ENCODE assay signal across 9 cellular contexts in genomic region chr17:32496348-32497078, GRCh38. TPM values are rescaled to one million over a fixed set of nuclear protein-coding genes. Genes with fewer than 3 reads are reported as not detected.
DNase-seq lines count a peak whose midpoint lies in the region; ATAC-seq and TF ChIP-seq lines count a peak whose summit lies in the region.
"Had no signal": no experiment of that assay in that cellular context is flagged by ENCODE, and none has a peak within 500 bp of the region (broad histone marks: within the 10 kb centered on the region; RNA-seq: fewer than 3 reads in every experiment).

No MANE protein-coding gene starts in this region.

- H3K9me3 ChIP-seq in cardiac muscle cell (ENCODE audit: low read depth), result no peaks in the 10 kb centered on the region
- no peaks in the 10 kb centered on the region for H3K9me3 ChIP-seq in tibial artery

- H3K4me3 Mint-ChIP-seq in activated CD4-positive, alpha-beta memory T cell treated with anti-CD3 and anti-CD28 coated beads for 36 hours, result peak overlapping the region; percentile 32
- H3K4me3 Mint-ChIP-seq in activated CD4-positive, alpha-beta memory T cell treated with anti-CD3 and anti-CD28 coated beads, Interleukin-2, amount 10 ng/mL, durations not matched to agents 7 days and 5 days, result no peak overlapping the region
- H3K4me3 Mint-ChIP-seq: activated CD8-positive, alpha-beta memory T cell treated with anti-CD3 and anti-CD28 coated beads, Interleukin-2, amount 10 ng/mL, durations not matched to agents 7 days and 5 days had no signal

- DNase-seq in activated CD4-positive, alpha-beta memory T cell treated with anti-CD3 and anti-CD28 coated beads for 36 hours, result no peak
- no peak for DNase-seq in activated CD4-positive, alpha-beta memory T cell treated with anti-CD3 and anti-CD28 coated beads, Interleukin-2, amount 10 ng/mL, durations not matched to agents 7 days and 5 days
- DNase-seq in T1000 (lab: John Stamatoyannopoulos, UW) (peak; percentile 85), cardiac muscle cell (ENCODE audit: low read depth in 1 of 2, low spot score in 1 of 2) (peak; percentile 31 to 57), tibial artery (peak in 1 of 2 donors; percentile 84), NAMALWA (ENCODE audit: low spot score) (no peak)
- no peak for DNase-seq in activated CD4-positive, alpha-beta T cell treated with anti-CD3 and anti-CD28 coated beads for 48 hours
- DNase-seq: activated CD8-positive, alpha-beta memory T cell treated with anti-CD3 and anti-CD28 coated beads, Interleukin-2, amount 10 ng/mL, durations not matched to agents 7 days and 5 days had no signal

- H3K9me3 Mint-ChIP-seq in activated CD4-positive, alpha-beta memory T cell treated with anti-CD3 and anti-CD28 coated beads for 36 hours, result no peaks in the 10 kb centered on the region
- H3K9me3 Mint-ChIP-seq in activated CD4-positive, alpha-beta memory T cell treated with anti-CD3 and anti-CD28 coated beads, Interleukin-2, amount 10 ng/mL, durations not matched to agents 7 days and 5 days, result no peaks in the 10 kb centered on the region

- H3K4me1 ChIP-seq in cardiac muscle cell (ENCODE audit: low read depth), result peaks cover 27% of the 10 kb centered on the region
- peaks cover 0 to 45% (median 30%) of the 10 kb centered on the region in 4 donors for H3K4me1 ChIP-seq in tibial artery

- no peaks in the 10 kb centered on the region for H3K27me3 ChIP-seq in cardiac muscle cell
- H3K27me3 ChIP-seq in tibial artery, result no peaks in the 10 kb centered on the region

- no peaks in the 10 kb centered on the region for H3K27me3 Mint-ChIP-seq in activated CD4-positive, alpha-beta memory T cell treated with anti-CD3 and anti-CD28 coated beads for 36 hours
- no peaks in the 10 kb centered on the region for H3K27me3 Mint-ChIP-seq in activated CD4-positive, alpha-beta memory T cell treated with anti-CD3 and anti-CD28 coated beads, Interleukin-2, amount 10 ng/mL, durations not matched to agents 7 days and 5 days
- H3K27me3 Mint-ChIP-seq: activated CD8-positive, alpha-beta memory T cell treated with anti-CD3 and anti-CD28 coated beads, Interleukin-2, amount 10 ng/mL, durations not matched to agents 7 days and 5 days had no signal

- H3K36me3 ChIP-seq in cardiac muscle cell (no peaks in the 10 kb centered on the region), tibial artery (peaks cover 14 to 42% (median 26%) of the 10 kb centered on the region in 3 donors)

- intact Hi-C loops in activated CD4-positive, alpha-beta memory T cell treated with anti-CD3 and anti-CD28 coated beads for 36 hours (cut with micrococcal nuclease), result no loop called here
- intact Hi-C loops in tibial artery (cut with DNase I; ENCODE audit: low total_unique reads), result no loop called here

- H3K27ac ChIP-seq in cardiac muscle cell (peak overlapping the region; percentile 81), tibial artery (peak overlapping the region; percentile 72 to 76)

- POLR2A ChIA-PET in activated CD4-positive, alpha-beta memory T cell treated with anti-CD3 and anti-CD28 coated beads for 36 hours (lab: Charles Lee), result no interaction called here
- POLR2A ChIA-PET in activated CD4-positive, alpha-beta memory T cell treated with anti-CD3 and anti-CD28 coated beads, Interleukin-2, amount 10 ng/mL, durations not matched to agents 7 days and 5 days (lab: Charles Lee), result interaction anchor here (1.5 kb wide), 1 partner anchor 23 kb away, joined by 3 read pairs; no protein-coding TSS in a partner anchor

- no peak overlapping the region for H3K27ac Mint-ChIP-seq in activated CD4-positive, alpha-beta memory T cell treated with anti-CD3 and anti-CD28 coated beads for 36 hours
- no peak overlapping the region for H3K27ac Mint-ChIP-seq in activated CD4-positive, alpha-beta memory T cell treated with anti-CD3 and anti-CD28 coated beads, Interleukin-2, amount 10 ng/mL, durations not matched to agents 7 days and 5 days
- H3K27ac Mint-ChIP-seq: activated CD8-positive, alpha-beta memory T cell treated with anti-CD3 and anti-CD28 coated beads, Interleukin-2, amount 10 ng/mL, durations not matched to agents 7 days and 5 days had no signal

- CTCF ChIA-PET in activated CD4-positive, alpha-beta memory T cell treated with anti-CD3 and anti-CD28 coated beads for 36 hours (lab: Charles Lee), result interaction anchor here (0.8 to 1.0 kb wide), 2 partner anchors 34 to 52 kb away, joined by 4 read pairs; partner anchors contain the start of gene PSMD11
- CTCF ChIA-PET in activated CD4-positive, alpha-beta memory T cell treated with anti-CD3 and anti-CD28 coated beads, Interleukin-2, amount 10 ng/mL, durations not matched to agents 7 days and 5 days (lab: Charles Lee), result no interaction called here

- H3K4me1 Mint-ChIP-seq in activated CD4-positive, alpha-beta memory T cell treated with anti-CD3 and anti-CD28 coated beads for 36 hours (ENCODE audit: low read depth), result peaks cover 35% of the 10 kb centered on the region
- H3K4me1 Mint-ChIP-seq in activated CD4-positive, alpha-beta memory T cell treated with anti-CD3 and anti-CD28 coated beads, Interleukin-2, amount 10 ng/mL, durations not matched to agents 7 days and 5 days, result peaks cover 22% of the 10 kb centered on the region

- no peaks in the 10 kb centered on the region for H3K36me3 Mint-ChIP-seq in activated CD4-positive, alpha-beta memory T cell treated with anti-CD3 and anti-CD28 coated beads for 36 hours
- no peaks in the 10 kb centered on the region for H3K36me3 Mint-ChIP-seq in activated CD4-positive, alpha-beta memory T cell treated with anti-CD3 and anti-CD28 coated beads, Interleukin-2, amount 10 ng/mL, durations not matched to agents 7 days and 5 days (ENCODE audit: low read depth)
- H3K36me3 Mint-ChIP-seq: activated CD8-positive, alpha-beta memory T cell treated with anti-CD3 and anti-CD28 coated beads, Interleukin-2, amount 10 ng/mL, durations not matched to agents 7 days and 5 days had no signal

- ATAC-seq in HG02884 (IDR thresholded peaks at IDR 0.05; ENCODE audit: unreplicated experiment), result no peak
- ATAC-seq: activated CD8-positive, alpha-beta memory T cell treated with anti-CD3 and anti-CD28 coated beads, Interleukin-2, amount 10 ng/mL, durations not matched to agents 7 days and 5 days had no signal

- H3K4me3 ChIP-seq in cardiac muscle cell (no peak overlapping the region), tibial artery (no peak overlapping the region)

- TF ChIP-seq CTCF in cardiac muscle cell (IDR thresholded peaks at IDR 0.05; ENCODE audit: low read depth, low read length) (no peak), tibial artery (IDR thresholded peaks at IDR 0.05) (no peak)

RNA-seq across cellular contexts. Expression of gene CDK5R1, which starts 9.7 kb away (rescaled TPM):
- 10 to 100 TPM; 12.4 to 13.1 TPM for total RNA-seq in activated CD4-positive, alpha-beta memory T cell treated with anti-CD3 and anti-CD28 coated beads for 36 hours
- 1 to 10 TPM; 7.4 to 7.9 TPM for total RNA-seq in activated CD4-positive, alpha-beta memory T cell treated with anti-CD3 and anti-CD28 coated beads, Interleukin-2, amount 10 ng/mL, durations not matched to agents 7 days and 5 days
- 1.7 and 3.5 TPM in 2 replicates for total RNA-seq in cardiac muscle cell
- 1.2 and 2.5 TPM in 2 replicates for polyA plus RNA-seq in cardiac muscle cell

RNA-seq across cellular contexts. Expression of gene PSMD11, which starts 52.2 kb away (rescaled TPM):
- 100 to 1,000 TPM; 161 to 162 TPM for total RNA-seq in activated CD4-positive, alpha-beta memory T cell treated with anti-CD3 and anti-CD28 coated beads for 36 hours
- 100 to 1,000 TPM; 105 to 110 TPM for total RNA-seq in activated CD4-positive, alpha-beta memory T cell treated with anti-CD3 and anti-CD28 coated beads, Interleukin-2, amount 10 ng/mL, durations not matched to agents 7 days and 5 days
- 28.7 and 42.8 TPM in 2 replicates for total RNA-seq in cardiac muscle cell
- 143 and 145 TPM in 2 replicates for polyA plus RNA-seq in cardiac muscle cell

Comparison
In these comparisons a context has a peak if more than half of its experiments do, and no peak if none do; other contexts are left out.
1. DNase-seq: peak in T1000 (single experiment) and cardiac muscle cell (2 of 2); none in activated CD4-positive, alpha-beta memory T cell treated with anti-CD3 and anti-CD28 coated beads for 36 hours (single experiment), activated CD4-positive, alpha-beta memory T cell treated with anti-CD3 and anti-CD28 coated beads, Interleukin-2, amount 10 ng/mL, durations not matched to agents 7 days and 5 days (single experiment), NAMALWA (single experiment) and activated CD4-positive, alpha-beta T cell treated with anti-CD3 and anti-CD28 coated beads for 48 hours (single experiment).